ENCODE assay signal across 1 cellular context in genomic region chr10:93115661-93116383, GRCh38.
TF ChIP-seq lines count a peak whose summit lies in the region.

No MANE protein-coding gene starts in this region.

TF ChIP-seq in HEK293T, 16 proteins besides CTCF, POLR2A, EP300 and RAD21 (continued from another document):
- TF ChIP-seq CTBP1 (IDR thresholded peaks at IDR 0.05; ENCODE audit: borderline replicate concordance) (no peak), SUZ12 (IDR thresholded peaks at IDR 0.05) (no peak), FOXK2 (IDR thresholded peaks at IDR 0.05) (no peak), SP1 (IDR thresholded peaks at IDR 0.05) (no peak), BHLHE40 (IDR thresholded peaks at IDR 0.05; ENCODE audit: borderline replicate concordance) (no peak), NFRKB (IDR thresholded peaks at IDR 0.05) (no peak), ELF4 (IDR thresholded peaks at IDR 0.05) (no peak), HDGF (IDR thresholded peaks at IDR 0.05; ENCODE audit: borderline replicate concordance) (no peak), FOXA1 (IDR thresholded peaks at IDR 0.05) (no peak), TARDBP (IDR thresholded peaks at IDR 0.05) (no peak), LEF1 (IDR thresholded peaks at IDR 0.05; ENCODE audit: borderline replicate concordance) (no peak), ARNT (IDR thresholded peaks at IDR 0.05) (no peak), FOXM1 (IDR thresholded peaks at IDR 0.05; ENCODE audit: borderline replicate concordance) (no peak), L3MBTL2 (conservative IDR thresholded peaks at IDR 0.05) (no peak)
